In the genomic region with DNA sequence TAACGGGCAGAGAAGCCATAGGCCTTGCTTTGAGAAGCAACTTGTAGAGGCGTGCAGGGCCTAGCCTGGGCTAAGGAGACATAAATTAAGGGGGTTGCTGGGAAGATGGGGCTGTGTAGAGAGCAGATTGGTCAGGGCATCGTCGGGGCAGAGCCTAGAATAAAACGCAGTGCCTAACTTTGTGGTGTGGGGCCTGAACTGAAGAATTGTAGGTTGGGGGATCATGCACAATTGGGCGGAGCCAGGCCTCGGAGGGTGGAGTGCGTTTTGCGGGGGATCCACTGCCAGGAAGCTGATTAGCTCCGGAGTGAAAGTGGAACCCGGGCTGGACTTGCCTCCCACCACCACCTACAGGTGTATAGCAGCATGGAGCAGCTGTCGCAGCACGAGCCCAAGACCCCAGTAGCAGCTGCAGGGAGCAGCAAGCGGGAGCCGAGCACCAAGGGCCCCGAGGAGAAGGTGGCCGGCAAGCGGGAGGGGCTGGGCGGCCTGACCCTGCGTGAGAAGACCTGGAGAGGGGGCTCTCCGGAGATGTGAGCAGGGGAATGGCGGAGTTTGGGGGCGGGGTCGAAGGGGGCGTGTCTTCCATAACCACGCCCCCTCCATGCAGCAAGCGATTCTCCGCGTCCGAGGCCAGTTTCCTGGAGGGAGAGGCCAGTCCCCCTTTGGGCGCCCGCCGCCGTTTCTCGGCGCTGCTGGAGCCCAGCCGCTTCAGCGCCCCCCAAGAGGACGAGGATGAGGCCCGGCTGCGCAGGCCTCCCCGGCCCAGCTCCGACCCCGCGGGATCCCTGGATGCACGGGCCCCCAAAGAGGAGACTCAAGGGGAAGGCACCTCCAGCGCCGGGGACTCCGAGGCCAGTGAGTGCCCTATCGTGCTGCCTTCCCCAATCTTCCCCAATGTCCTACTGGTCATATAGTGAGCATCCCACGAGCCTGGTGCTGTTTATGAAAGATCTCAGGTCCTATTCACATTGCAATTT, we compare ENCODE assay signal across 8 cellular contexts. TPM values are rescaled to one million over a fixed set of nuclear protein-coding genes. Genes with fewer than 3 reads are reported as not detected.
DNase-seq lines count a peak whose midpoint lies in the region; ATAC-seq, FAIRE-seq and TF ChIP-seq lines count a peak whose summit lies in the region.

No MANE protein-coding gene starts in this region.

- ATAC-seq in HG03521 (IDR thresholded peaks at IDR 0.05; ENCODE audit: unreplicated experiment) (peak; percentile 51), GM19455 (IDR thresholded peaks at IDR 0.05; ENCODE audit: unreplicated experiment) (no peak)

- no peak overlapping the region for H3K27ac ChIP-seq in DOHH2 (ENCODE audit: low read depth, low read length)
- no peak overlapping the region for H3K27ac ChIP-seq in H1 (ENCODE audit: low read depth, low read length)
- no peak overlapping the region for H3K27ac ChIP-seq in muscle layer of colon (ENCODE audit: low read depth, low read length)
- H3K27ac ChIP-seq in stomach = peak overlapping the region in 2 of 5 donors; percentile 21 to 35

- intact Hi-C loops in stomach (cut with DNase I; ENCODE audit: low total_unique reads) = no loop called here

- CTCF ChIA-PET in H1 (lab: Charles Lee; ENCODE audit: partially characterized antibody) = interaction anchor here (0.6 to 1.1 kb wide), 3 partner anchors 9 to 195 kb away, joined by 3 read pairs; no protein-coding TSS in a partner anchor

- peaks cover 11% of the 10 kb centered on the region for H3K4me1 ChIP-seq in DOHH2 (ENCODE audit: control insufficient read depth, low read length)
- peaks cover 3 to 17% (median 14%) of the 10 kb centered on the region in 4 experiments for H3K4me1 ChIP-seq in H1 (replicated peaks in 1 of 4; ENCODE audit: control insufficient read depth in 3 of 4, insufficient read depth in 4 of 4, low read length in 3 of 4)
- H3K4me1 ChIP-seq in muscle layer of colon (ENCODE audit: insufficient read depth, low read length) = peaks cover 5% of the 10 kb centered on the region
- H3K4me1 ChIP-seq in stomach = peaks cover 12 to 14% (median 13%) of the 10 kb centered on the region in 4 donors

- no peaks in the 10 kb centered on the region for H3K79me1 ChIP-seq in H1 (ENCODE audit: low read depth, low read length)

- peak overlapping the region; percentile 84; the same call in 1 of the 2 replicates for H3K18ac ChIP-seq in H1 (ENCODE audit: extremely low read depth, low read length)

- H3K36me3 ChIP-seq in DOHH2 (ENCODE audit: control insufficient read depth, low read length) = no peaks in the 10 kb centered on the region
- peaks cover 0 to 7% (median 2%) of the 10 kb centered on the region in 4 experiments; a peak in 3 of 8 replicates for H3K36me3 ChIP-seq in H1 (ENCODE audit: control insufficient read depth in 2 of 4, insufficient read depth in 4 of 4, low read length in 3 of 4)
- no peaks in the 10 kb centered on the region for H3K36me3 ChIP-seq in muscle layer of colon (ENCODE audit: insufficient read depth, low read length)
- no peaks in the 10 kb centered on the region for H3K36me3 ChIP-seq in stomach

- no peak overlapping the region for H2BK12ac ChIP-seq in H1 (ENCODE audit: low read depth, low read length)

- H3F3A ChIP-seq in DOHH2 (ENCODE audit: control insufficient read depth, insufficient read depth) = peaks cover 5% of the 10 kb centered on the region; the same call in 1 of the 2 replicates

- peak overlapping the region; percentile 89 for H2BK120ac ChIP-seq in H1 (replicated peaks; ENCODE audit: low read depth, low read length)

- no peak overlapping the region for H2BK20ac ChIP-seq in H1 (ENCODE audit: low read length)

- H2BK15ac ChIP-seq in H1 (ENCODE audit: low read length) = 0 out of 2 replicates have a peak overlapping the region, but pooled peaks have one; percentile 92

- no peaks in the 10 kb centered on the region for H3K9me2 ChIP-seq in DOHH2 (replicated peaks; ENCODE audit: control insufficient read depth, low read length)

- no peaks in the 10 kb centered on the region for H3K9me3 ChIP-seq in DOHH2 (ENCODE audit: control insufficient read depth, insufficient read depth, low read length)
- no peaks in the 10 kb centered on the region for H3K9me3 ChIP-seq in H1 (ENCODE audit: insufficient read depth in 2 of 2, low read depth in 1 of 2, low read length in 1 of 2)
- no peaks in the 10 kb centered on the region for H3K9me3 ChIP-seq in muscle layer of colon (ENCODE audit: low read length)
- no peaks in the 10 kb centered on the region for H3K9me3 ChIP-seq in stomach

- H3K4me3 ChIP-seq in DOHH2 (ENCODE audit: low read length) = peak overlapping the region; percentile 76
- H3K4me3 ChIP-seq in H1 (ENCODE audit: extremely low read depth in 1 of 4, insufficient read depth in 2 of 4, low read depth in 3 of 4, low read length in 4 of 4) = peak overlapping the region; percentile 34 to 65 (median 46)
- peak overlapping the region; percentile 18 to 49 for H3K4me3 ChIP-seq in muscle layer of colon (ENCODE audit: low read depth in 1 of 2, low read length in 2 of 2)
- peak overlapping the region; percentile 40 to 52 (median 47) for H3K4me3 ChIP-seq in stomach

- POLR2A ChIA-PET in H1 (lab: Charles Lee; ENCODE audit: partially characterized antibody) = interaction anchor here (1.2 to 1.8 kb wide), 4 partner anchors 23 to 70 kb away, joined by 3 to 7 read pairs (median 3); a partner anchor contains a TSS

- DNase-seq in activated CD4-positive, alpha-beta T cell treated with anti-CD3 and anti-CD28 coated beads, Interleukin-2, amount 50 U/mL, for 24 hours (ENCODE audit: low read depth in 1 of 2, low spot score in 1 of 2) = peak; percentile 31 to 59
- DNase-seq in H1 (ENCODE audit: low read depth in 1 of 2, low spot score in 2 of 2) (peak; percentile 79 to 96), stomach (peak; percentile 73), NCI-H526 (lab: John Stamatoyannopoulos, UW) (no peak)

- H2AFZ ChIP-seq in H1 (ENCODE audit: low read length) = no peak overlapping the region; the same call in 1 of the 2 replicates

- FAIRE-seq in H1 (lab: Jason Lieb, UNC) = peak; percentile 57

- H3K9ac ChIP-seq in H1 (replicated peaks in 1 of 4; ENCODE audit: extremely low read depth in 1 of 4, low read depth in 3 of 4, low read length in 3 of 4) = peak overlapping the region; percentile 9 to 50 (median 36); a peak in 5 of 7 replicates
- H3K9ac ChIP-seq in muscle layer of colon (ENCODE audit: low read length) = no peak overlapping the region

- peak overlapping the region; percentile 77 for H4K5ac ChIP-seq in H1 (ENCODE audit: insufficient read length, low read depth, low read length)

- peak overlapping the region; percentile 87 for H4K8ac ChIP-seq in H1 (ENCODE audit: extremely low read depth, insufficient read depth, low read length)

- peak overlapping the region; percentile 51 for H4K91ac ChIP-seq in H1 (replicated peaks; ENCODE audit: insufficient read length, low read length)

- H3K56ac ChIP-seq in H1 (replicated peaks; ENCODE audit: insufficient read length, low read depth, low read length) = peak overlapping the region; percentile 52

- TF ChIP-seq CTCF in DOHH2 (IDR thresholded peaks at IDR 0.05; ENCODE audit: low read depth, low read length, poor library complexity, severe bottlenecking) = no peak
- TF ChIP-seq CTCF in H1 (IDR thresholded peaks at IDR 0.05; ENCODE audit: control extremely low read depth in 1 of 3, insufficient read depth in 1 of 3, low read depth in 1 of 3, low read length in 3 of 3) = peak; percentile 0 to 31 (median 3); a peak in 2 of 4 replicates
- no peak for TF ChIP-seq CTCF in stomach (IDR thresholded peaks at IDR 0.05)

- H3K4ac ChIP-seq in H1 (replicated peaks; ENCODE audit: insufficient read length, low read depth, low read length) = peak overlapping the region; percentile 66

- peak overlapping the region; percentile 73; the same call in 1 of the 2 replicates for H2BK5ac ChIP-seq in H1 (ENCODE audit: low read depth, low read length)

- H3K23ac ChIP-seq in H1 (ENCODE audit: insufficient read length) = no peak overlapping the region

- 0 out of 2 replicates have a peak overlapping the region, but pooled peaks have one; percentile 45 for H2AK5ac ChIP-seq in H1 (ENCODE audit: low read depth, low read length)

- H3K4me2 ChIP-seq in DOHH2 (ENCODE audit: low read length) (peak overlapping the region; percentile 95), H1 (ENCODE audit: insufficient read depth in 1 of 2, low read depth in 2 of 2, low read length in 2 of 2) (peak overlapping the region; percentile 65 to 74)

- H3K23me2 ChIP-seq in H1 (ENCODE audit: low read depth, low read length) = peaks cover 8% of the 10 kb centered on the region; the same call in 1 of the 2 replicates

- H3K14ac ChIP-seq in H1 (ENCODE audit: insufficient read length) = no peak overlapping the region

- H3K27me3 ChIP-seq in DOHH2 (ENCODE audit: control insufficient read depth, low read length) (0 out of 2 replicates have a peak, but pooled peaks cover 2% of the 10 kb centered on the region), H1 (replicated peaks in 1 of 4; ENCODE audit: control insufficient read depth in 3 of 4, extremely low read depth in 1 of 4, insufficient read depth in 3 of 4, low read length in 3 of 4) (no peaks in the 10 kb centered on the region), muscle layer of colon (ENCODE audit: control insufficient read depth in 1 of 2, insufficient read depth in 2 of 2, low read length in 2 of 2) (no peaks in the 10 kb centered on the region), stomach (peaks cover 0 to 10% (median 2%) of the 10 kb centered on the region in 3 donors)

- TF ChIP-seq POLR2A in H1 (IDR thresholded peaks at IDR 0.05; ENCODE audit: control extremely low read depth in 1 of 2, low read depth in 2 of 2, low read length in 2 of 2) (peak in 1 of 2 experiments; percentile 62; a peak in 1 of 3 replicates), stomach (IDR thresholded peaks at IDR 0.05) (no peak)

- TF ChIP-seq RAD21 in H1 (IDR thresholded peaks at IDR 0.05 in 1 of 2, conservative IDR thresholded peaks at IDR 0.05 in 1 of 2; ENCODE audit: low read depth in 2 of 2, low read length in 2 of 2) = peak in 1 of 2 experiments; percentile 4; a peak in 1 of 4 replicates

- TF ChIP-seq EP300 in H1 (IDR thresholded peaks at IDR 0.05; ENCODE audit: borderline replicate concordance in 1 of 2, low read depth in 2 of 2, low read length in 2 of 2) = no peak
- no peak for TF ChIP-seq EP300 in stomach (IDR thresholded peaks at IDR 0.05)

- H3K79me2 ChIP-seq in DOHH2 (ENCODE audit: control insufficient read depth, low read length) (no peaks in the 10 kb centered on the region), H1 (ENCODE audit: control insufficient read depth in 1 of 2, insufficient read depth in 2 of 2, low read length in 2 of 2) (no peaks in the 10 kb centered on the region)

- 14% methylated on average over 44 of the region's 51 CpGs; no CpG with 5 or more reads in 1 of the 2 experiments for WGBS in H1 (ENCODE audit: extremely low coverage in 1 of 2, insufficient coverage in 1 of 2, insufficient read length in 1 of 2, insufficient replicate concordance in 2 of 2, low coverage in 1 of 2, low lambda C conversion rate in 2 of 2, missing lambda C conversion rate in 1 of 2), 2 experiments
- WGBS in stomach, 5 donors = 8 to 11% (median 8%) methylated on average over 33 to 51 of the region's 51 CpGs

- H4K20me1 ChIP-seq in DOHH2 (ENCODE audit: control insufficient read depth, insufficient read depth, low read depth, low read length) (no peaks in the 10 kb centered on the region), H1 (replicated peaks in 1 of 2; ENCODE audit: control insufficient read depth in 1 of 2, insufficient read depth in 2 of 2, low read length in 2 of 2) (no peaks in the 10 kb centered on the region)

RNA-seq across cellular contexts. Expression of a gene that starts 13.8 kb away (rescaled TPM):
- total RNA-seq in H1 (2021; fragmentation: NEBNext Ultra II Directional; extraction: Animal tissue kit (Norgen Biotek cat#: 25700)) = 32.9 and 33.2 TPM in 2 replicates
- 48.2 and 58.2 TPM in 2 replicates for polyA plus RNA-seq in H1 (2011; rRNA removed)
- polyA plus RNA-seq in H1 (2011; cell fraction: cytosol; rRNA removed) = 48.0 TPM
- polyA plus RNA-seq in H1 (2011; cell fraction: nucleus; rRNA removed) = 26.9 TPM
- polyA plus RNA-seq in H1 (2012, experiment 1 of 2) = 24.6 to 39.7 TPM (median 36.4 TPM) in 4 replicates
- 32.5 TPM for polyA plus RNA-seq in H1 (2012, experiment 2 of 2)
- polyA plus RNA-seq in H1 (2013, experiment 1 of 2) = 44.6 TPM
- polyA plus RNA-seq in H1 (2013, experiment 2 of 2) = 52.7 TPM
- 33.8 and 41.2 TPM in 2 replicates for polyA minus RNA-seq in H1 (2011; rRNA and poly(A)+ RNA removed)
- 25.0 TPM for polyA minus RNA-seq in H1 (2011; cell fraction: cytosol; rRNA and poly(A)+ RNA removed)
- 11.8 TPM for polyA minus RNA-seq in H1 (2011; cell fraction: nucleus; rRNA and poly(A)+ RNA removed)
- 10 to 100 TPM; 11.9 to 53.1 (median 30.4) TPM for total RNA-seq in stomach
- 10 to 100 TPM in 2 of 3 donors, 1 to 10 TPM in 1; 9.0 to 26.2 (median 20.3) TPM for polyA plus RNA-seq in stomach

RNA-seq across cellular contexts. Expression of a gene that starts 19.6 kb away (rescaled TPM):
- 0.59 and 0.84 TPM in 2 replicates for total RNA-seq in H1 (2021; fragmentation: NEBNext Ultra II Directional; extraction: Animal tissue kit (Norgen Biotek cat#: 25700))
- polyA plus RNA-seq in H1 (2011; rRNA removed) (0.91 and 1.0 TPM in 2 replicates), stomach (under 1 TPM in 2 of 3 donors, not detected in 1; 0.05 to 0.19 TPM)
- polyA plus RNA-seq in H1 (2011; cell fraction: cytosol; rRNA removed) = 0.92 TPM
- 0.73 TPM for polyA plus RNA-seq in H1 (2011; cell fraction: nucleus; rRNA removed)
- 0.54 to 0.79 TPM (median 0.58 TPM) in 4 replicates for polyA plus RNA-seq in H1 (2012, experiment 1 of 2)
- 0.50 TPM for polyA plus RNA-seq in H1 (2012, experiment 2 of 2)
- polyA plus RNA-seq in H1 (2013, experiment 1 of 2) = 0.55 TPM
- polyA plus RNA-seq in H1 (2013, experiment 2 of 2) = 0.40 TPM
- 0.41 and 0.66 TPM in 2 replicates for polyA minus RNA-seq in H1 (2011; rRNA and poly(A)+ RNA removed)
- polyA minus RNA-seq in H1 (2011; cell fraction: cytosol; rRNA and poly(A)+ RNA removed) = not detected
- polyA minus RNA-seq in H1 (2011; cell fraction: nucleus; rRNA and poly(A)+ RNA removed) = 1.2 TPM
- under 1 TPM in 1 of 5 donors, not detected in 4; 0.18 TPM for total RNA-seq in stomach

RNA-seq across cellular contexts. Expression of a gene that starts 23.6 kb away (rescaled TPM):
- 63.8 and 67.3 TPM in 2 replicates for total RNA-seq in H1 (2021; fragmentation: NEBNext Ultra II Directional; extraction: Animal tissue kit (Norgen Biotek cat#: 25700))
- polyA plus RNA-seq in H1 (2011; rRNA removed) (89.4 and 134 TPM in 2 replicates), stomach (10 to 100 TPM; 21.6 to 26.6 (median 24.0) TPM)
- polyA plus RNA-seq in H1 (2011; cell fraction: cytosol; rRNA removed) = 147 TPM
- 130 TPM for polyA plus RNA-seq in H1 (2011; cell fraction: nucleus; rRNA removed)
- 53.5 to 77.1 TPM (median 68.9 TPM) in 4 replicates for polyA plus RNA-seq in H1 (2012, experiment 1 of 2)
- polyA plus RNA-seq in H1 (2012, experiment 2 of 2) = 50.5 TPM
- 32.2 TPM for polyA plus RNA-seq in H1 (2013, experiment 1 of 2)
- 27.2 TPM for polyA plus RNA-seq in H1 (2013, experiment 2 of 2)
- 43.7 and 43.8 TPM in 2 replicates for polyA minus RNA-seq in H1 (2011; rRNA and poly(A)+ RNA removed)
- polyA minus RNA-seq in H1 (2011; cell fraction: cytosol; rRNA and poly(A)+ RNA removed) = 39.3 TPM
- 48.9 TPM for polyA minus RNA-seq in H1 (2011; cell fraction: nucleus; rRNA and poly(A)+ RNA removed)
- total RNA-seq in stomach = 10 to 100 TPM in 4 of 5 donors, not detected in 1; 17.5 to 30.8 (median 23.9) TPM

RNA-seq across cellular contexts. Expression of a gene that starts 29.1 kb away (rescaled TPM):
- 25.2 and 28.3 TPM in 2 replicates for total RNA-seq in H1 (2021; fragmentation: NEBNext Ultra II Directional; extraction: Animal tissue kit (Norgen Biotek cat#: 25700))
- polyA plus RNA-seq in H1 (2011; rRNA removed) (15.6 and 27.5 TPM in 2 replicates), stomach (1 to 10 TPM in 1 of 3 donors, under 1 TPM in 2; 0.43 to 1.1 (median 0.56) TPM)
- polyA plus RNA-seq in H1 (2011; cell fraction: cytosol; rRNA removed) = 17.6 TPM
- 85.6 TPM for polyA plus RNA-seq in H1 (2011; cell fraction: nucleus; rRNA removed)
- 21.7 to 26.3 TPM (median 23.3 TPM) in 4 replicates for polyA plus RNA-seq in H1 (2012, experiment 1 of 2)
- 14.4 TPM for polyA plus RNA-seq in H1 (2012, experiment 2 of 2)
- polyA plus RNA-seq in H1 (2013, experiment 1 of 2) = 12.8 TPM
- polyA plus RNA-seq in H1 (2013, experiment 2 of 2) = 11.6 TPM
- polyA minus RNA-seq in H1 (2011; rRNA and poly(A)+ RNA removed) = 13.8 and 28.0 TPM in 2 replicates
- polyA minus RNA-seq in H1 (2011; cell fraction: cytosol; rRNA and poly(A)+ RNA removed) = 22.4 TPM
- polyA minus RNA-seq in H1 (2011; cell fraction: nucleus; rRNA and poly(A)+ RNA removed) = 23.5 TPM
- total RNA-seq in stomach = 10 to 100 TPM in 1 of 5 donors, 1 to 10 TPM in 3, not detected in 1; 1.3 to 33.9 (median 5.9) TPM

RNA-seq across cellular contexts. Expression of a gene that starts 33.0 kb away (rescaled TPM):
- total RNA-seq in H1 (2021; fragmentation: NEBNext Ultra II Directional; extraction: Animal tissue kit (Norgen Biotek cat#: 25700)) = 4.8 and 5.8 TPM in 2 replicates
- polyA plus RNA-seq in H1 (2011; rRNA removed) = 4.0 and 4.4 TPM in 2 replicates
- polyA plus RNA-seq in H1 (2011; cell fraction: cytosol; rRNA removed) = 1.8 TPM
- 2.5 TPM for polyA plus RNA-seq in H1 (2011; cell fraction: nucleus; rRNA removed)
- polyA plus RNA-seq in H1 (2012, experiment 1 of 2) = 3.6 to 6.2 TPM (median 5.2 TPM) in 4 replicates
- 6.8 TPM for polyA plus RNA-seq in H1 (2012, experiment 2 of 2)
- polyA plus RNA-seq in H1 (2013, experiment 1 of 2) = 5.0 TPM
- polyA plus RNA-seq in H1 (2013, experiment 2 of 2) = 5.6 TPM
- 1.7 and 2.8 TPM in 2 replicates for polyA minus RNA-seq in H1 (2011; rRNA and poly(A)+ RNA removed)
- polyA minus RNA-seq in H1 (2011; cell fraction: cytosol; rRNA and poly(A)+ RNA removed) = 5.1 TPM
- polyA minus RNA-seq in H1 (2011; cell fraction: nucleus; rRNA and poly(A)+ RNA removed) = 3.9 TPM
- total RNA-seq in stomach = not detected
- polyA plus RNA-seq in stomach = under 1 TPM in 1 of 3 donors, not detected in 2; 0.53 TPM

Comparison
In these comparisons a context has a peak if more than half of its experiments do, and no peak if none do; other contexts are left out.
1. CTCF ChIP-seq: peak in H1 (3 of 3); none in DOHH2 (single experiment) and stomach (0 of 7).
2. DNase-seq: peak in activated CD4-positive, alpha-beta T cell treated with anti-CD3 and anti-CD28 coated beads, Interleukin-2, amount 50 U/mL, for 24 hours (2 of 2), H1 (2 of 2) and stomach (single experiment); none in NCI-H526 (0 of 2).
3. Peak in every context shown above with its lines, with median percentiles within 50 percentile points of each other: H3K4me3 ChIP-seq.